Comparison of ENCODE assay signal across 16 cellular contexts in the genomic region with DNA sequence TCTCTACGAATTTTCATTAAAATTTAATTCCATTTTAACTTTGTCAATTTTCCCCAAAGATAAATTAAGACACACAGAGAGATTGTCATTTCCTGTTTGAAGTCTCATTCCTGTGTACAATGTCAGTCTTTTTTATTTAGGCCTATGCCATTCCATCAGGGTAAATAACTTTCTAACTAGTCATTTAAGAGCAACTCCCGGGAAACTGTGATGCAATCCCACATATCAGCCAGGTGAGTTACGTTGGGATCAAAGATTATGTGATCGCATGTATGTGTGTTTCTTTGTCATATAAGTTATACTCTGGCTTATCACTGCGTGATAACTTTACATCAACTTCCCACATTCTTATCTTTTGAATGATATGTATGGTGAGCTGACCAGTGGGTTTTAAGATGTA.
DNase-seq lines count a peak whose midpoint lies in the region; TF ChIP-seq lines count a peak whose summit lies in the region.
"Had no signal": no experiment of that assay in that cellular context is flagged by ENCODE, and none has a peak within 500 bp of the region (broad histone marks: within the 10 kb centered on the region; RNA-seq: fewer than 3 reads in every experiment).

No MANE protein-coding gene starts in this region.

- H3F3A ChIP-seq in SK-N-SH (replicated peaks; ENCODE audit: insufficient read depth): no peaks in the 10 kb centered on the region

- WGBS in SK-N-SH (ENCODE audit: low lambda C conversion rate): 62% methylated on average over 5 of the region's 5 CpGs
- 55% methylated on average over 5 of the region's 5 CpGs for WGBS in hepatocyte (ENCODE audit: low lambda C conversion rate, missing lambda C conversion rate)

- H3K27ac ChIP-seq in SK-N-SH (ENCODE audit: low read depth in 2 of 2, low read length in 1 of 2) (no peak overlapping the region; a peak in 1 of 4 replicates), hepatocyte (no peak overlapping the region), subcutaneous abdominal adipose tissue (ENCODE audit: low read depth, low read length) (peak overlapping the region; percentile 34)
- H3K27ac ChIP-seq in effector memory CD4-positive, alpha-beta T cell (ENCODE audit: insufficient read depth, low read length, poor library complexity, severe bottlenecking): no peak overlapping the region
- H3K27ac ChIP-seq: adrenal gland had no signal

- H2AFZ ChIP-seq in SK-N-SH (ENCODE audit: low read depth) (peak overlapping the region; percentile 19; the same call in 1 of the 2 replicates), hepatocyte (no peak overlapping the region)

- TF ChIP-seq RAD21 in SK-N-SH (IDR thresholded peaks at IDR 0.05; ENCODE audit: low read length): no peak

- no peak for TF ChIP-seq EP300 in SK-N-SH (IDR thresholded peaks at IDR 0.05; ENCODE audit: borderline replicate concordance in 1 of 2, low read depth in 1 of 2, low read length in 1 of 2)

- H3K4me2 ChIP-seq in SK-N-SH (no peak overlapping the region), hepatocyte (no peak overlapping the region)

- peak; percentile 58 for DNase-seq in HS-5 (ENCODE audit: low read depth)
- no peak for DNase-seq in SK-N-SH
- peak; percentile 28 for DNase-seq in hepatocyte (ENCODE audit: low spot score)
- no peak for DNase-seq in AG08395 (ENCODE audit: low spot score)
- DNase-seq in DMS79 treated with DMSO at 0.1 percent for 48 hours (lab: John Stamatoyannopoulos, UW): no peak
- no peak for DNase-seq in effector memory CD4-positive, alpha-beta T cell
- DNase-seq: activated CD4-positive, alpha-beta T cell treated with anti-CD3 and anti-CD28 coated beads, Interleukin-2, amount 50 U/mL, for 1 hour; adrenal gland; CD4-positive, alpha-beta memory T cell; foreskin melanocyte; NCI-H187; NCI-H774; stimulated activated CD4-positive, alpha-beta T cell treated with anti-CD3 and anti-CD28 coated beads, Interleukin-2, amount 100 ng/mL, for 48 hours; T1000; uterus had no signal

- TF ChIP-seq CTCF in SK-N-SH (IDR thresholded peaks at IDR 0.05) (no peak), hepatocyte (IDR thresholded peaks at IDR 0.05; ENCODE audit: poor library complexity) (no peak)

- H3K9me3 ChIP-seq in SK-N-SH: no peaks in the 10 kb centered on the region
- H3K9me3 ChIP-seq in hepatocyte (ENCODE audit: low read depth): no peaks in the 10 kb centered on the region
- no peaks in the 10 kb centered on the region for H3K9me3 ChIP-seq in subcutaneous abdominal adipose tissue (ENCODE audit: control insufficient read depth in 5 of 5, low read length in 5 of 5)
- H3K9me3 ChIP-seq in effector memory CD4-positive, alpha-beta T cell (ENCODE audit: control insufficient read depth, low read length): no peaks in the 10 kb centered on the region
- H3K9me3 ChIP-seq: adrenal gland, uterus had no signal

- H3K79me2 ChIP-seq in SK-N-SH (ENCODE audit: insufficient read depth) (no peaks in the 10 kb centered on the region), hepatocyte (no peaks in the 10 kb centered on the region)

- no peaks in the 10 kb centered on the region for H4K20me1 ChIP-seq in SK-N-SH (ENCODE audit: insufficient read depth)
- no peaks in the 10 kb centered on the region for H4K20me1 ChIP-seq in hepatocyte (ENCODE audit: insufficient read depth, poor library complexity, severe bottlenecking)

- H3K9me2 ChIP-seq in SK-N-SH (no peaks in the 10 kb centered on the region), hepatocyte (replicated peaks; ENCODE audit: insufficient read depth) (no peaks in the 10 kb centered on the region)

- H3K4me3 ChIP-seq in SK-N-SH (ENCODE audit: low read depth in 2 of 2, low read length in 1 of 2): no peak overlapping the region
- no peak overlapping the region for H3K4me3 ChIP-seq in hepatocyte
- H3K4me3 ChIP-seq in subcutaneous abdominal adipose tissue (ENCODE audit: low read depth in 1 of 5, low read length in 5 of 5): peak overlapping the region in 2 of 5 donors; percentile 23 to 47
- H3K4me3 ChIP-seq in effector memory CD4-positive, alpha-beta T cell (ENCODE audit: insufficient read depth, low read depth, low read length, poor library complexity, severe bottlenecking): no peak overlapping the region
- H3K4me3 ChIP-seq: adrenal gland, uterus had no signal

- H3K9ac ChIP-seq in SK-N-SH (no peak overlapping the region), subcutaneous abdominal adipose tissue (ENCODE audit: low read length in 5 of 5) (peak overlapping the region in 2 of 5 donors; percentile 49 to 70)

- POLR2A ChIA-PET in SK-N-SH (lab: Yijun Ruan, JAX): no interaction called here

- H3K4me1 ChIP-seq in SK-N-SH (ENCODE audit: control insufficient read depth in 1 of 2, insufficient read depth in 2 of 2, low read depth in 1 of 2, low read length in 1 of 2) (peaks cover 0 to 10% of the 10 kb centered on the region in 2 experiments; a peak in 2 of 4 replicates), hepatocyte (ENCODE audit: insufficient read depth) (peaks cover 10% of the 10 kb centered on the region), subcutaneous abdominal adipose tissue (ENCODE audit: control insufficient read depth in 5 of 5, insufficient read depth in 5 of 5, low read length in 5 of 5) (peaks cover 4 to 16% (median 8%) of the 10 kb centered on the region in 5 donors)
- no peaks in the 10 kb centered on the region for H3K4me1 ChIP-seq in effector memory CD4-positive, alpha-beta T cell (ENCODE audit: control insufficient read depth, insufficient read depth, low read length, poor library complexity, severe bottlenecking)
- H3K4me1 ChIP-seq: adrenal gland, uterus had no signal

- CTCF ChIA-PET in SK-N-SH (lab: Yijun Ruan, JAX): interaction anchor here (1.2 kb wide), 2 partner anchors 11 to 13 kb away, joined by 3 read pairs; no protein-coding TSS in a partner anchor

- H3K27me3 ChIP-seq in SK-N-SH (ENCODE audit: insufficient read depth) (no peaks in the 10 kb centered on the region), hepatocyte (no peaks in the 10 kb centered on the region), subcutaneous abdominal adipose tissue (ENCODE audit: control insufficient read depth in 5 of 5, insufficient read depth in 4 of 5, low read length in 5 of 5) (no peaks in the 10 kb centered on the region)
- H3K27me3 ChIP-seq in effector memory CD4-positive, alpha-beta T cell (replicated peaks; ENCODE audit: control insufficient read depth, insufficient read depth, low read length, poor library complexity, severe bottlenecking): no peaks in the 10 kb centered on the region
- H3K27me3 ChIP-seq: adrenal gland, uterus had no signal

- H3K36me3 ChIP-seq in SK-N-SH (replicated peaks in 1 of 2; ENCODE audit: control insufficient read depth in 1 of 2, insufficient read depth in 2 of 2, low read length in 1 of 2): no peaks in the 10 kb centered on the region
- H3K36me3 ChIP-seq in hepatocyte (replicated peaks; ENCODE audit: insufficient read depth, low read depth): no peaks in the 10 kb centered on the region
- no peaks in the 10 kb centered on the region for H3K36me3 ChIP-seq in subcutaneous abdominal adipose tissue (ENCODE audit: control insufficient read depth in 5 of 5, insufficient read depth in 5 of 5, low read length in 5 of 5)
- no peaks in the 10 kb centered on the region for H3K36me3 ChIP-seq in effector memory CD4-positive, alpha-beta T cell (ENCODE audit: control insufficient read depth, insufficient read depth, low read length)
- H3K36me3 ChIP-seq: adrenal gland, uterus had no signal

TF ChIP-seq in SK-N-SH, 30 proteins besides CTCF, POLR2A, EP300 and RAD21:
- TF ChIP-seq ELF1 (IDR thresholded peaks at IDR 0.05) (no peak), ZBTB33 (IDR thresholded peaks at IDR 0.05; ENCODE audit: borderline replicate concordance, low read depth) (no peak), GABPA (IDR thresholded peaks at IDR 0.05; ENCODE audit: low read depth) (no peak), TAF1 (IDR thresholded peaks at IDR 0.05; ENCODE audit: borderline replicate concordance, low read depth, low read length) (no peak), EZH2phosphoT487 (IDR thresholded peaks at IDR 0.05; ENCODE audit: borderline replicate concordance, low read depth) (no peak), CHD2 (IDR thresholded peaks at IDR 0.05; ENCODE audit: low read length, partially characterized antibody) (no peak), FOXM1 (IDR thresholded peaks at IDR 0.05; ENCODE audit: low read depth) (no peak), FOXJ3 (CRISPR knock-in tag; IDR thresholded peaks at IDR 0.05) (no peak), MEF2A (IDR thresholded peaks at IDR 0.05; ENCODE audit: borderline replicate concordance, low read depth) (no peak), TEAD4 (IDR thresholded peaks at IDR 0.05; ENCODE audit: borderline replicate concordance, insufficient read depth) (no peak), FOSL2 (IDR thresholded peaks at IDR 0.05; ENCODE audit: borderline replicate concordance, low read depth) (peak; percentile 22; the same call in 1 of the 2 replicates), NRF1 (IDR thresholded peaks at IDR 0.05; ENCODE audit: low read depth, low read length) (no peak), RCOR1 (IDR thresholded peaks at IDR 0.05; ENCODE audit: low read length) (no peak), POLR2AphosphoS5 (IDR thresholded peaks at IDR 0.05; ENCODE audit: low read depth, low read length) (no peak)
- TF ChIP-seq, protein P1, sequence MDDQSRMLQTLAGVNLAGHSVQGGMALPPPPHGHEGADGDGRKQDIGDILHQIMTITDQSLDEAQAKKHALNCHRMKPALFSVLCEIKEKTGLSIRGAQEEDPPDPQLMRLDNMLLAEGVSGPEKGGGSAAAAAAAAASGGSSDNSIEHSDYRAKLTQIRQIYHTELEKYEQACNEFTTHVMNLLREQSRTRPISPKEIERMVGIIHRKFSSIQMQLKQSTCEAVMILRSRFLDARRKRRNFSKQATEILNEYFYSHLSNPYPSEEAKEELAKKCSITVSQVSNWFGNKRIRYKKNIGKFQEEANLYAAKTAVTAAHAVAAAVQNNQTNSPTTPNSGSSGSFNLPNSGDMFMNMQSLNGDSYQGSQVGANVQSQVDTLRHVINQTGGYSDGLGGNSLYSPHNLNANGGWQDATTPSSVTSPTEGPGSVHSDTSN (IDR thresholded peaks at IDR 0.05): peak; percentile 26; the same call in 1 of the 2 replicates

Comparison
In these comparisons a context has a peak if more than half of its experiments do, and no peak if none do; other contexts are left out.
1. DNase-seq: peak in HS-5 (single experiment) and hepatocyte (single experiment); none in SK-N-SH (single experiment), AG08395 (single experiment), DMS79 treated with DMSO at 0.1 percent for 48 hours (single experiment) and effector memory CD4-positive, alpha-beta T cell (0 of 3).